Comparison of ENCODE assay signal across 7 cellular contexts in the genomic region with DNA sequence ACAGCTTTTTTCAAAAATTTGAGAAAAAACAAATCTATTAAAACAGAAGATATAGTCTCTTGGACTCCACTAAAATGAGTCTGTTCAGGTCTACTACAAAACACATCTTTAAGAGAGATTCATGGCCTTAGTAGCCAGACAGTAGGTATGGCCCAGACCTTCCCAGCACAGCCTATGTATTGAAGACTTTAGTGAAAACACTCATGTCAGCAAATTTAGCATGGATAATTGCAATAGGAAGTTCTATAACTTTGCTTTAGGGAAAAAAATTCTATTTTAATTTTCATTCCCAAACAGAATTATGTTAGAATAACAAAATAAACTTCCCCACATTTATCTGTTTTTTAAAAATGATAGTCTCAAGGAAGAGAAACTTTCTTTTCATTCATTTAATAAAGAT.
"Had no signal": no experiment of that assay in that cellular context is flagged by ENCODE, and none has a peak within 500 bp of the region (broad histone marks: within the 10 kb centered on the region; RNA-seq: fewer than 3 reads in every experiment).

No MANE protein-coding gene starts in this region.

- H3K27ac ChIP-seq: GM23248, HL-60 had no signal

- H2AFZ ChIP-seq: GM23248 had no signal

- FAIRE-seq: H54 had no signal

- DNase-seq: GM23248, GOT3, H9, HCEC 1CT, KG1 had no signal

- H3K9ac ChIP-seq: GM23248 had no signal

- H3K4me3 ChIP-seq: GM23248 had no signal
